11 cellular contexts compared by ENCODE assay signal in the genomic region with DNA sequence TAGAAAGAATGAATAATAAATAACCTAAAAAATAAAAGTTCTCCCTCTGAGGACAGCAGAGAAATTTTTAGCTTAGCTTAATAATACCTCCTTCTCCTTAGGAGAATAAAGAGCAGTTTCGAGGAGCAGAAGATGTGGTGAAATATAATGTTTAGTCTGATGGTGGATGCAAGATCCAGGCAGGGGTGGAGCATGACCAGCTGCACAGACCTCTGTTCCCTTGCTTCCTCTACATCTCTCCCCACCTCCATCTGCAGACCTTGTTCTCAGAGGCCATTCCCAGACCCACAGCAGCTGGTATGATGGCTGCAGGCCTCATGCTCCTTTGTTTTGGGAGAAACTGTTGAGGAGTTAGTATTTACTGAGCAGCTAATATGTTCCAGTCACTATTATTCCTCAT. TPM values are rescaled to one million over a fixed set of nuclear protein-coding genes. Genes with fewer than 3 reads are reported as not detected.
DNase-seq lines count a peak whose midpoint lies in the region; ATAC-seq and TF ChIP-seq lines count a peak whose summit lies in the region.
"Had no signal": no experiment of that assay in that cellular context is flagged by ENCODE, and none has a peak within 500 bp of the region (broad histone marks: within the 10 kb centered on the region; RNA-seq: fewer than 3 reads in every experiment).

No MANE protein-coding gene starts in this region.

- H3K4me1 ChIP-seq in heart left ventricle (peaks cover 0 to 41% (median 15%) of the 10 kb centered on the region in 12 donors), duodenal mucosa (ENCODE audit: control insufficient read depth in 1 of 2, insufficient read depth in 2 of 2, low read length in 2 of 2) (peaks cover 26 to 30% of the 10 kb centered on the region in 2 donors), upper lobe of left lung (peaks cover 7 to 25% (median 21%) of the 10 kb centered on the region in 4 donors), esophagus squamous epithelium (peaks cover 0 to 40% (median 6%) of the 10 kb centered on the region in 3 donors)

- DNase-seq in heart left ventricle: no peak
- DNase-seq in cardiac septum (ENCODE audit: low spot score): no peak
- peak; percentile 70 for DNase-seq in NB4 (ENCODE audit: low read depth)
- no peak for DNase-seq in upper lobe of left lung
- DNase-seq in activated CD8-positive, alpha-beta memory T cell treated with anti-CD3 and anti-CD28 coated beads, Interleukin-2, amount 50 U/mL, for 48 hours: no peak
- DNase-seq in esophagus squamous epithelium (lab: John Stamatoyannopoulos, UW): no peak
- no peak for DNase-seq in NCI-H2029 treated with DMSO at 0.1 percent for 48 hours (lab: John Stamatoyannopoulos, UW)
- DNase-seq: anterior cingulate cortex; NCI-H1417; stimulated activated CD4-positive, alpha-beta T cell treated with anti-CD3 and anti-CD28 coated beads, Interleukin-4, amount 100 ng/mL, for 24 hours had no signal

- H3K36me3 ChIP-seq in heart left ventricle (peaks cover 0 to 26% (median 6%) of the 10 kb centered on the region in 9 donors), duodenal mucosa (ENCODE audit: control insufficient read depth in 1 of 2, insufficient read depth in 2 of 2, low read length in 2 of 2) (peaks cover 5 to 23% of the 10 kb centered on the region in 2 donors), upper lobe of left lung (peaks cover 0 to 24% (median 7%) of the 10 kb centered on the region in 4 donors), esophagus squamous epithelium (peaks cover 0 to 26% (median 3%) of the 10 kb centered on the region in 3 donors)

- H3K4me3 ChIP-seq in heart left ventricle: peak overlapping the region in 7 of 12 donors; percentile 42 to 84 (median 74)
- H3K4me3 ChIP-seq in NB4 (ENCODE audit: low read depth, low read length): peak overlapping the region; percentile 89
- H3K4me3 ChIP-seq in duodenal mucosa (ENCODE audit: low read depth in 1 of 2, low read length in 2 of 2): peak overlapping the region; percentile 8 to 95
- H3K4me3 ChIP-seq in upper lobe of left lung: peak overlapping the region in 3 of 4 donors; percentile 59 to 75 (median 59)
- peak overlapping the region in 2 of 4 donors; percentile 58 to 83 for H3K4me3 ChIP-seq in esophagus squamous epithelium

- H3K27me3 ChIP-seq in heart left ventricle (no peaks in the 10 kb centered on the region), duodenal mucosa (ENCODE audit: control insufficient read depth in 1 of 2, insufficient read depth in 2 of 2, low read length in 2 of 2) (no peaks in the 10 kb centered on the region), upper lobe of left lung (no peaks in the 10 kb centered on the region), esophagus squamous epithelium (no peaks in the 10 kb centered on the region)

- H3K27ac ChIP-seq in heart left ventricle (peak overlapping the region in 1 of 12 donors; percentile 96), duodenal mucosa (ENCODE audit: low read depth, low read length) (no peak overlapping the region), upper lobe of left lung (no peak overlapping the region), esophagus squamous epithelium (no peak overlapping the region)

- no peak for TF ChIP-seq CTCF in heart left ventricle (IDR thresholded peaks at IDR 0.05)
- TF ChIP-seq CTCF in NB4 (IDR thresholded peaks at IDR 0.05; ENCODE audit: low read depth, low read length): no peak
- no peak for TF ChIP-seq CTCF in upper lobe of left lung (IDR thresholded peaks at IDR 0.05)
- no peak for TF ChIP-seq CTCF in esophagus squamous epithelium (IDR thresholded peaks at IDR 0.05)

- TF ChIP-seq POLR2A in heart left ventricle (IDR thresholded peaks at IDR 0.05): no peak
- no peak for TF ChIP-seq POLR2A in NB4 (IDR thresholded peaks at IDR 0.05; ENCODE audit: extremely low read depth, insufficient read length)
- TF ChIP-seq POLR2A in upper lobe of left lung (IDR thresholded peaks at IDR 0.05): no peak
- no peak for TF ChIP-seq POLR2A in esophagus squamous epithelium (IDR thresholded peaks at IDR 0.05)

- H3K9me3 ChIP-seq in heart left ventricle (no peaks in the 10 kb centered on the region), duodenal mucosa (ENCODE audit: control insufficient read depth in 1 of 2, low read length in 2 of 2) (no peaks in the 10 kb centered on the region), upper lobe of left lung (no peaks in the 10 kb centered on the region), esophagus squamous epithelium (no peaks in the 10 kb centered on the region)

- intact Hi-C loops in heart left ventricle (cut with DNase I) (loop anchor here in 2 of 10 donors (5.0 kb wide), 2 partner anchors 86 to 156 kb away; no protein-coding TSS in a partner anchor), cardiac septum (cut with DNase I) (no loop called here), esophagus squamous epithelium (cut with DNase I) (no loop called here)

- H3K9ac ChIP-seq in duodenal mucosa (ENCODE audit: low read depth in 1 of 2, low read length in 2 of 2): no peak overlapping the region

- ATAC-seq in heart left ventricle (no peak), upper lobe of left lung (ENCODE audit: low FRiP score in 2 of 2) (no peak)

- 58 to 83% (median 73%) methylated on average over 1 of the region's 1 CpG for WGBS in heart left ventricle, 4 donors
- 33 to 46% methylated on average over 1 of the region's 1 CpG for WGBS in upper lobe of left lung, 2 donors
- WGBS in esophagus squamous epithelium, 2 donors: 65 to 80% methylated on average over 1 of the region's 1 CpG

- TF ChIP-seq EP300 in upper lobe of left lung (IDR thresholded peaks at IDR 0.05): no peak

RNA-seq across cellular contexts. Expression of a gene that starts 1.5 kb away (rescaled TPM):
- total RNA-seq in heart left ventricle (10 to 100 TPM in 5 of 9 donors, 1 to 10 TPM in 4; 2.7 to 71.1 (median 10.2) TPM), cardiac septum (9.2 TPM), upper lobe of left lung (10 to 100 TPM; 30.1 to 71.2 (median 54.2) TPM), esophagus squamous epithelium (10 to 100 TPM in 2 of 4 donors, 1 to 10 TPM in 2; 5.8 to 17.9 (median 11.1) TPM)
- 10 to 100 TPM in 1 of 2 donors, 1 to 10 TPM in 1; 5.8 to 11.5 TPM for polyA plus RNA-seq in heart left ventricle

RNA-seq across cellular contexts. Expression of a gene that starts 16.4 kb away (rescaled TPM):
- 10 to 100 TPM in 2 of 9 donors, 1 to 10 TPM in 7; 1.7 to 20.4 (median 3.0) TPM for total RNA-seq in heart left ventricle
- polyA plus RNA-seq in heart left ventricle: 1 to 10 TPM; 3.2 to 4.3 TPM
- total RNA-seq in cardiac septum: 2.8 TPM
- 10 to 100 TPM; 12.2 to 59.7 (median 26.3) TPM for total RNA-seq in upper lobe of left lung
- total RNA-seq in esophagus squamous epithelium: 1 to 10 TPM; 1.7 to 8.4 (median 4.8) TPM

RNA-seq across cellular contexts. Expression of a gene that starts 35.6 kb away (rescaled TPM):
- total RNA-seq in heart left ventricle: 10 to 100 TPM in 3 of 9 donors, 1 to 10 TPM in 6; 3.1 to 47.6 (median 9.1) TPM
- 1 to 10 TPM; 5.1 to 5.2 TPM for polyA plus RNA-seq in heart left ventricle
- 7.4 TPM for total RNA-seq in cardiac septum
- total RNA-seq in upper lobe of left lung: 10 to 100 TPM; 24.9 to 55.8 (median 34.6) TPM
- total RNA-seq in esophagus squamous epithelium: 10 to 100 TPM in 2 of 4 donors, 1 to 10 TPM in 2; 4.2 to 14.4 (median 8.0) TPM
